10 cellular contexts compared by ENCODE assay signal in the genomic region with DNA sequence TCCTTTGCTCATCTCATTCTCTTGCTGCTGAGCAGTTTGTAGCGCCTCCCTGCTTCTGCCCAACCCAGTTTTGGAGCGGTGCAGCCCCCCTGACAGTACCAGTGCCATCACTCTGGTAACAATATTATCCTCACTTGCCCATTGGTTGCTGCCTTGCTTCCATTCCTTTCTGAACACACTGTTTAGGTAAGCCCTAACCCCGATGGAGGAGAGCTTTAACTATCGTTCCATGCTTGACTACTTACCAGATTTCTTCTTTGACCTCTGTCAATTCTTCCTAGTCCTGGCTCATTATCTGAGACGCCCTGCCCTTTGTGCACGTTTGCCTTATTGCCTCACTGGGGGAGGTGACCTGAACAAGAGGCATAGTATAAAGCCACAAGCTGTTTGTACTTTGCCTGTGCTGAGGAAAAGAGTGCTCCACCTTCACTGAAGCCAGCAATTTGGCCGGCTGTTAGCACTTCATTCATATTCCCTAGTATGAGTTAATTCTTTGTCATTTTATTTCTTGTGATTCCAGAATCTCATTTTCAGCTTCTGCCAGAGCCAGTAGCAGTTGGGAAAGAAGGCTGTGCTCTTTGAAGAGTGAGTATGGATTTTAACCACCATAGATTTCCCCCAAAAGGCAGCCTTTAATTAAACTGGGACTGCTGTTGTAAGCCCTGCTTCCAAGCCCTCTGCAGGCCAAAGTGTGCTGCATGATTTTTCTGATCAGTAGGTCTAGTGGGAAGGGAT. TPM values are rescaled to one million over a fixed set of nuclear protein-coding genes. Genes with fewer than 3 reads are reported as not detected.
DNase-seq lines count a peak whose midpoint lies in the region; ATAC-seq and TF ChIP-seq lines count a peak whose summit lies in the region.
"Had no signal": no experiment of that assay in that cellular context is flagged by ENCODE, and none has a peak within 500 bp of the region (broad histone marks: within the 10 kb centered on the region; RNA-seq: fewer than 3 reads in every experiment).

No MANE protein-coding gene starts in this region.

- H3K4me3 ChIP-seq in DOHH2 (ENCODE audit: low read length) (no peak overlapping the region), OCI-LY1 (ENCODE audit: low read depth, low read length, poor library complexity, severe bottlenecking) (no peak overlapping the region), neural cell (ENCODE audit: low read length) (peak overlapping the region; percentile 25)
- H3K4me3 ChIP-seq: tibial artery had no signal

- POLR2A ChIA-PET in HEK293T (lab: Yijun Ruan, JAX) = interaction anchor here (0.8 kb wide), 1 partner anchor 12 kb away, joined by 3 read pairs; the partner anchor contains the start of gene ABHD6

- H3K27me3 ChIP-seq in DOHH2 (ENCODE audit: control insufficient read depth, low read length) (no peaks in the 10 kb centered on the region), OCI-LY1 (ENCODE audit: insufficient read depth, low read length) (no peaks in the 10 kb centered on the region), neural cell (ENCODE audit: insufficient read depth, low read depth, low read length) (no peaks in the 10 kb centered on the region)
- H3K27me3 ChIP-seq: tibial artery had no signal

- no peak for TF ChIP-seq EP300 in neural cell (conservative IDR thresholded peaks at IDR 0.05; ENCODE audit: poor library complexity, severe bottlenecking)

- H3K9me3 ChIP-seq in DOHH2 (ENCODE audit: control insufficient read depth, insufficient read depth, low read length) = no peaks in the 10 kb centered on the region
- no peaks in the 10 kb centered on the region for H3K9me3 ChIP-seq in OCI-LY1 (ENCODE audit: low read length)
- H3K9me3 ChIP-seq in neural cell (ENCODE audit: low read length) = no peaks in the 10 kb centered on the region
- H3K9me3 ChIP-seq: tibial artery had no signal

- H2AFZ ChIP-seq in OCI-LY1 (ENCODE audit: low read length) = no peak overlapping the region
- H2AFZ ChIP-seq in neural cell (ENCODE audit: low read depth, low read length) = no peak overlapping the region

- TF ChIP-seq RAD21 in neural cell (conservative IDR thresholded peaks at IDR 0.05) = no peak

- H3K4me2 ChIP-seq in DOHH2 (ENCODE audit: low read length) (peak overlapping the region; percentile 30; the same call in 1 of the 2 replicates), OCI-LY1 (ENCODE audit: low read length) (no peak overlapping the region; the same call in 1 of the 2 replicates), neural cell (ENCODE audit: low read length) (peak overlapping the region; percentile 9)

- CTCF ChIA-PET in HEK293T (lab: Yijun Ruan, JAX) = no interaction called here

- H3F3A ChIP-seq in DOHH2 (ENCODE audit: control insufficient read depth, insufficient read depth) (peaks cover 3% of the 10 kb centered on the region; the same call in 1 of the 2 replicates), OCI-LY1 (ENCODE audit: insufficient read depth, low read length) (no peaks in the 10 kb centered on the region), neural cell (ENCODE audit: insufficient read depth, low read length, poor library complexity, severe bottlenecking) (no peaks in the 10 kb centered on the region)

- H4K20me1 ChIP-seq in DOHH2 (ENCODE audit: control insufficient read depth, insufficient read depth, low read depth, low read length) (no peaks in the 10 kb centered on the region), OCI-LY1 (ENCODE audit: insufficient read depth, low read length) (no peaks in the 10 kb centered on the region), neural cell (ENCODE audit: insufficient read depth) (no peaks in the 10 kb centered on the region)

- no peak for DNase-seq in HEK293T (ENCODE audit: extremely low spot score)
- DNase-seq in SKM-1 (lab: John Stamatoyannopoulos, UW; ENCODE audit: unreplicated experiment) = no peak
- DNase-seq in SIG-M5 (lab: John Stamatoyannopoulos, UW) = no peak
- DNase-seq: NCI-H1105, tibial artery had no signal

- ATAC-seq in esophagus mucosa (peak; percentile 74), GM19324 (IDR thresholded peaks at IDR 0.05; ENCODE audit: low FRiP score, unreplicated experiment) (no peak)

- H3K4me1 ChIP-seq in DOHH2 (ENCODE audit: control insufficient read depth, low read length) = peaks cover 14% of the 10 kb centered on the region
- peaks cover 10% of the 10 kb centered on the region for H3K4me1 ChIP-seq in OCI-LY1 (ENCODE audit: insufficient read depth, low read length, severe bottlenecking)
- H3K4me1 ChIP-seq: tibial artery had no signal

- H3K9ac ChIP-seq in OCI-LY1 (ENCODE audit: low read length) = no peak overlapping the region
- H3K9ac ChIP-seq in neural cell (ENCODE audit: low read length) = no peak overlapping the region

- no peak for TF ChIP-seq CTCF in DOHH2 (IDR thresholded peaks at IDR 0.05; ENCODE audit: low read depth, low read length, poor library complexity, severe bottlenecking)
- TF ChIP-seq CTCF in OCI-LY1 (IDR thresholded peaks at IDR 0.05; ENCODE audit: low read length) = 0 out of 2 replicates have a peak, but pooled peaks have one; percentile 8
- TF ChIP-seq CTCF in neural cell (IDR thresholded peaks at IDR 0.05; ENCODE audit: poor library complexity, severe bottlenecking) = peak; percentile 51

- H3K36me3 ChIP-seq in DOHH2 (ENCODE audit: control insufficient read depth, low read length) (no peaks in the 10 kb centered on the region), OCI-LY1 (ENCODE audit: insufficient read depth, low read length) (no peaks in the 10 kb centered on the region), neural cell (ENCODE audit: insufficient read depth, low read length) (no peaks in the 10 kb centered on the region)
- H3K36me3 ChIP-seq: tibial artery had no signal

- H3K9me2 ChIP-seq in DOHH2 (replicated peaks; ENCODE audit: control insufficient read depth, low read length) (no peaks in the 10 kb centered on the region), OCI-LY1 (ENCODE audit: low read depth, low read length) (no peaks in the 10 kb centered on the region), neural cell (ENCODE audit: insufficient read depth, low read length) (no peaks in the 10 kb centered on the region)

- H3K79me2 ChIP-seq in DOHH2 (ENCODE audit: control insufficient read depth, low read length) = peaks cover 4% of the 10 kb centered on the region; the same call in 1 of the 2 replicates
- no peaks in the 10 kb centered on the region for H3K79me2 ChIP-seq in OCI-LY1 (ENCODE audit: insufficient read depth, low read length)
- no peaks in the 10 kb centered on the region for H3K79me2 ChIP-seq in neural cell (replicated peaks; ENCODE audit: insufficient read depth, low read length)

- H3K27ac ChIP-seq in DOHH2 (ENCODE audit: low read depth, low read length) = no peak overlapping the region
- H3K27ac ChIP-seq in OCI-LY1 (ENCODE audit: low read depth, low read length, poor library complexity, severe bottlenecking) = no peak overlapping the region
- H3K27ac ChIP-seq in neural cell (ENCODE audit: low read length) = no peak overlapping the region
- H3K27ac ChIP-seq: tibial artery had no signal

TF ChIP-seq in HEK293T, 16 proteins besides CTCF, POLR2A, EP300 and RAD21:
- no peak for TF ChIP-seq FOXK2 (IDR thresholded peaks at IDR 0.05)
- no peak for TF ChIP-seq NFRKB (IDR thresholded peaks at IDR 0.05)
- TF ChIP-seq BHLHE40 (IDR thresholded peaks at IDR 0.05; ENCODE audit: borderline replicate concordance) = no peak
- TF ChIP-seq L3MBTL2 (conservative IDR thresholded peaks at IDR 0.05) = no peak
- no peak for TF ChIP-seq TARDBP (IDR thresholded peaks at IDR 0.05)
- no peak for TF ChIP-seq FOXM1 (IDR thresholded peaks at IDR 0.05; ENCODE audit: borderline replicate concordance)
- no peak for TF ChIP-seq LEF1 (IDR thresholded peaks at IDR 0.05; ENCODE audit: borderline replicate concordance)
- no peak for TF ChIP-seq FOXA1 (IDR thresholded peaks at IDR 0.05)
- TF ChIP-seq SUZ12 (IDR thresholded peaks at IDR 0.05) = no peak
- no peak for TF ChIP-seq ZNF384 (IDR thresholded peaks at IDR 0.05)
- no peak for TF ChIP-seq ELF4 (IDR thresholded peaks at IDR 0.05)
- no peak for TF ChIP-seq SP1 (IDR thresholded peaks at IDR 0.05)
- TF ChIP-seq ARNT (IDR thresholded peaks at IDR 0.05) = no peak
- no peak for TF ChIP-seq CTBP1 (IDR thresholded peaks at IDR 0.05; ENCODE audit: borderline replicate concordance)
- no peak for TF ChIP-seq HDGF (IDR thresholded peaks at IDR 0.05; ENCODE audit: borderline replicate concordance)
- TF ChIP-seq, protein P1, sequence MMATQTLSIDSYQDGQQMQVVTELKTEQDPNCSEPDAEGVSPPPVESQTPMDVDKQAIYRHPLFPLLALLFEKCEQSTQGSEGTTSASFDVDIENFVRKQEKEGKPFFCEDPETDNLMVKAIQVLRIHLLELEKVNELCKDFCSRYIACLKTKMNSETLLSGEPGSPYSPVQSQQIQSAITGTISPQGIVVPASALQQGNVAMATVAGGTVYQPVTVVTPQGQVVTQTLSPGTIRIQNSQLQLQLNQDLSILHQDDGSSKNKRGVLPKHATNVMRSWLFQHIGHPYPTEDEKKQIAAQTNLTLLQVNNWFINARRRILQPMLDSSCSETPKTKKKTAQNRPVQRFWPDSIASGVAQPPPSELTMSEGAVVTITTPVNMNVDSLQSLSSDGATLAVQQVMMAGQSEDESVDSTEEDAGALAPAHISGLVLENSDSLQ (IDR thresholded peaks at IDR 0.05) = no peak
TF ChIP-seq in HEK293T: peak in this region for 0.

RNA-seq across cellular contexts. Expression of gene ABHD6, which starts 11.9 kb away (rescaled TPM):
- total RNA-seq in esophagus mucosa = 4.1 TPM
- 34.0 and 38.9 TPM in 2 replicates for polyA plus RNA-seq in neural cell
- 36.5 and 40.6 TPM in 2 replicates for polyA minus RNA-seq in neural cell

RNA-seq across cellular contexts. Expression of gene DNASE1L3, which starts 38.8 kb away (rescaled TPM):
- 2.7 TPM for total RNA-seq in esophagus mucosa
- not detected in 2 replicates for polyA plus RNA-seq in neural cell
- not detected in 2 replicates for polyA minus RNA-seq in neural cell

RNA-seq across cellular contexts. Expression of gene RPP14, which starts 56.5 kb away (rescaled TPM):
- total RNA-seq in esophagus mucosa = 12.8 TPM
- polyA plus RNA-seq in neural cell = 12.8 and 13.0 TPM in 2 replicates
- polyA minus RNA-seq in neural cell = 19.0 and 20.9 TPM in 2 replicates

RNA-seq across cellular contexts. Expression of gene HTD2, which starts 56.8 kb away (rescaled TPM):
- 8.1 TPM for total RNA-seq in esophagus mucosa
- 19.0 and 23.2 TPM in 2 replicates for polyA plus RNA-seq in neural cell
- polyA minus RNA-seq in neural cell = 17.0 and 20.5 TPM in 2 replicates
